In genomic region chr6:119566546-119567263, GRCh38 we compare ENCODE assay signal across 18 cellular contexts.
"Had no signal": no experiment of that assay in that cellular context is flagged by ENCODE, and none has a peak within 500 bp of the region (broad histone marks: within the 10 kb centered on the region; RNA-seq: fewer than 3 reads in every experiment).

No MANE protein-coding gene starts in this region.

- H3K27me3 ChIP-seq: adrenal gland, cardiac muscle cell, transverse colon, uterus had no signal

- ATAC-seq: activated CD4-positive, alpha-beta T cell treated with anti-CD3 and anti-CD28 coated beads for 36 hours; activated naive CD4-positive, alpha-beta T cell treated with anti-CD3 and anti-CD28 coated beads, Interleukin-2, amount 50 U/mL, for 72 hours had no signal

- H3K4me3 ChIP-seq: adrenal gland, cardiac muscle cell, lung, transverse colon, uterus had no signal

- DNase-seq: activated CD4-positive, alpha-beta memory T cell treated with anti-CD3 and anti-CD28 coated beads for 36 hours; activated CD4-positive, alpha-beta T cell treated with anti-CD3 and anti-CD28 coated beads for 36 hours; activated gamma-delta T cell treated with Interleukin-2 at 50 U/mL for 16 hours; activated T-cell treated with anti-CD3 and anti-CD28 coated beads for 4 hours; adrenal gland; dermis blood vessel endothelial cell; endodermal cell; hypothalamus; nucleus accumbens; stimulated activated CD4-positive, alpha-beta T cell treated with anti-CD3 and anti-CD28 coated beads, Interleukin-12 subunit alpha, Interleukin-12 subunit beta, amount 100 ng/mL, for 4 hours; stimulated activated CD4-positive, alpha-beta T cell treated with anti-CD3 and anti-CD28 coated beads, Interleukin-1b, Interleukin-23, amount 100 ng/mL, for 48 hours; stimulated activated CD8-positive, alpha-beta memory T cell treated with anti-CD3 and anti-CD28 coated beads, Interleukin-4, amount 100 ng/mL, for 48 hours; stimulated activated naive CD4-positive, alpha-beta T cell treated with Interleukin-2 at 50 U/mL for 16 hours; transverse colon; uterus had no signal

- H3K27ac ChIP-seq: adrenal gland, cardiac muscle cell, transverse colon, uterus had no signal
